In genomic region chr10:19640864-19641263, GRCh38 we compare ENCODE assay signal across 2 cellular contexts.
TF ChIP-seq lines count a peak whose summit lies in the region.

No MANE protein-coding gene starts in this region.

TF ChIP-seq in SK-N-SH, 30 proteins besides CTCF, POLR2A, EP300 and RAD21:
- peak; percentile 28; the same call in 1 of the 2 replicates for TF ChIP-seq RCOR1 (IDR thresholded peaks at IDR 0.05; ENCODE audit: low read length)
- TF ChIP-seq GATA2 (CRISPR knock-in tag; IDR thresholded peaks at IDR 0.05), result no peak

TF ChIP-seq in SK-N-SH treated with all-trans-retinoic acid at 6 μM for 48 hours, 23 proteins besides CTCF, POLR2A, EP300 and RAD21:
- TF ChIP-seq GLIS3 (CRISPR knock-in tag; IDR thresholded peaks at IDR 0.05), result no peak
- peak; percentile 22; the same call in 1 of the 2 replicates for TF ChIP-seq CREB5 (CRISPR knock-in tag; IDR thresholded peaks at IDR 0.05; ENCODE audit: low read depth)
- peak; percentile 90 for TF ChIP-seq ISL1 (CRISPR knock-in tag; IDR thresholded peaks at IDR 0.05)
- TF ChIP-seq ZNF70 (CRISPR knock-in tag; IDR thresholded peaks at IDR 0.05), result no peak
- TF ChIP-seq ESRRG (CRISPR knock-in tag; IDR thresholded peaks at IDR 0.05), result no peak
